31 cellular contexts compared by ENCODE assay signal in genomic region chr7:22235134-22235533, GRCh38.
"Had no signal": no experiment of that assay in that cellular context is flagged by ENCODE, and none has a peak within 500 bp of the region (broad histone marks: within the 10 kb centered on the region; RNA-seq: fewer than 3 reads in every experiment).

No MANE protein-coding gene starts in this region.

- H3K4me1 ChIP-seq: psoas muscle, spleen, stomach, testis, transverse colon, upper lobe of right lung, uterus had no signal

- FAIRE-seq: pancreas had no signal

- H3K4me3 ChIP-seq: pancreas, psoas muscle, skin epidermis, smooth muscle cell, spleen, stomach, testis, tibial artery, transverse colon, upper lobe of right lung, uterus had no signal

- ATAC-seq: naive thymus-derived CD8-positive, alpha-beta T cell; natural killer cell treated with Interleukin-12 subunit alpha and Interleukin-12 subunit beta and Interleukin-15 and Interleukin-18, amount 100 ng/mL, for 72 hours; psoas muscle; sciatic nerve; stimulated activated effector memory CD8-positive, alpha-beta T cell treated with anti-CD3 and anti-CD28 coated beads, Interleukin-12 subunit alpha, Interleukin-12 subunit beta, amount 100 ng/mL, for 72 hours; stimulated activated naive B cell treated with anti-CD40 and anti-IgM and Interleukin-4, amounts not matched to agents 10 μg/mL and 1 μg/mL and 100 μg/mL, for 72 hours; upper lobe of right lung had no signal

- H3K27ac Mint-ChIP-seq: naive B cell; naive thymus-derived CD8-positive, alpha-beta T cell; natural killer cell treated with Interleukin-12 subunit alpha and Interleukin-12 subunit beta and Interleukin-15 and Interleukin-18, amount 100 ng/mL, for 72 hours; nephron progenitor cell; progenitor cell of endocrine pancreas; stimulated activated effector memory CD8-positive, alpha-beta T cell treated with anti-CD3 and anti-CD28 coated beads, Interleukin-12 subunit alpha, Interleukin-12 subunit beta, amount 100 ng/mL, for 72 hours; stimulated activated naive B cell treated with anti-CD40 and anti-IgM and Interleukin-4, amounts not matched to agents 10 μg/mL and 1 μg/mL and 100 μg/mL, for 72 hours; stimulated activated naive CD8-positive, alpha-beta T cell treated with anti-CD3 and anti-CD28 coated beads, Interleukin-15, Interleukin-2, amounts not matched to agents 100 ng/mL and 50 ng/mL, for 24 hours; type B pancreatic cell had no signal

- H3K4me3 Mint-ChIP-seq: naive B cell; naive thymus-derived CD8-positive, alpha-beta T cell; natural killer cell treated with Interleukin-12 subunit alpha and Interleukin-12 subunit beta and Interleukin-15 and Interleukin-18, amount 100 ng/mL, for 72 hours; nephron progenitor cell; neural crest cell; stimulated activated effector memory CD8-positive, alpha-beta T cell treated with anti-CD3 and anti-CD28 coated beads, Interleukin-12 subunit alpha, Interleukin-12 subunit beta, amount 100 ng/mL, for 72 hours; stimulated activated naive B cell treated with anti-CD40 and anti-IgM and Interleukin-4, amounts not matched to agents 10 μg/mL and 1 μg/mL and 100 μg/mL, for 72 hours; stimulated activated naive CD8-positive, alpha-beta T cell treated with anti-CD3 and anti-CD28 coated beads, Interleukin-15, Interleukin-2, amounts not matched to agents 100 ng/mL and 50 ng/mL, for 24 hours; type B pancreatic cell had no signal

- H3K36me3 ChIP-seq: neutrophil, pancreas, spleen, stomach, tibial artery, transverse colon, upper lobe of right lung, uterus had no signal

- H3K9me3 ChIP-seq: neutrophil, pancreas, psoas muscle, spleen, stomach, testis, tibial artery, transverse colon, upper lobe of right lung, uterus had no signal

- H3K9me3 Mint-ChIP-seq: naive B cell; naive thymus-derived CD8-positive, alpha-beta T cell; natural killer cell treated with Interleukin-12 subunit alpha and Interleukin-12 subunit beta and Interleukin-15 and Interleukin-18, amount 100 ng/mL, for 72 hours; neural crest cell; stimulated activated effector memory CD8-positive, alpha-beta T cell treated with anti-CD3 and anti-CD28 coated beads, Interleukin-12 subunit alpha, Interleukin-12 subunit beta, amount 100 ng/mL, for 72 hours; stimulated activated naive B cell treated with anti-CD40 and anti-IgM and Interleukin-4, amounts not matched to agents 10 μg/mL and 1 μg/mL and 100 μg/mL, for 72 hours; stimulated activated naive CD8-positive, alpha-beta T cell treated with anti-CD3 and anti-CD28 coated beads, Interleukin-15, Interleukin-2, amounts not matched to agents 100 ng/mL and 50 ng/mL, for 24 hours; type B pancreatic cell had no signal

- H3K27me3 Mint-ChIP-seq: naive B cell; progenitor cell of endocrine pancreas; stimulated activated naive B cell treated with anti-CD40 and anti-IgM and Interleukin-4, amounts not matched to agents 10 μg/mL and 1 μg/mL and 100 μg/mL, for 72 hours; stimulated activated naive CD8-positive, alpha-beta T cell treated with anti-CD3 and anti-CD28 coated beads, Interleukin-15, Interleukin-2, amounts not matched to agents 100 ng/mL and 50 ng/mL, for 24 hours; type B pancreatic cell had no signal

- H3K27me3 ChIP-seq: neutrophil, pancreas, spleen, stomach, testis, tibial artery, transverse colon, upper lobe of right lung, uterus had no signal

- H3K27ac ChIP-seq: neutrophil, psoas muscle, spleen, stomach, testis, transverse colon, upper lobe of right lung, uterus had no signal

- DNase-seq: naive B cell; naive thymus-derived CD8-positive, alpha-beta T cell; nephron progenitor cell; nucleus accumbens; pancreas; posterior cingulate gyrus; psoas muscle; right cardiac atrium; spleen; stimulated activated CD4-positive, alpha-beta T cell treated with anti-CD3 and anti-CD28 coated beads, Interleukin-12 subunit alpha, Interleukin-12 subunit beta, amount 100 ng/mL, for 4 hours; stimulated activated CD4-positive, alpha-beta T cell treated with anti-CD3 and anti-CD28 coated beads, Interleukin-1b, Interleukin-23, amount 100 ng/mL, for 48 hours; stimulated activated CD4-positive, alpha-beta T cell treated with anti-CD3 and anti-CD28 coated beads, Interleukin-2, amount 100 ng/mL, for 48 hours; stimulated activated CD4-positive, alpha-beta T cell treated with anti-CD3 and anti-CD28 coated beads, Interleukin-4, amount 100 ng/mL, for 24 hours; stimulated activated naive B cell treated with anti-CD40 and anti-IgM and Interleukin-4, amounts not matched to agents 10 μg/mL and 1 μg/mL and 100 μg/mL, for 72 hours; stimulated activated naive CD4-positive, alpha-beta T cell treated with Interleukin-2 at 50 U/mL for 16 hours; stomach; testis; tibial artery; transverse colon; upper lobe of right lung; uterus had no signal

- H3K36me3 Mint-ChIP-seq: naive B cell; naive thymus-derived CD8-positive, alpha-beta T cell; natural killer cell treated with Interleukin-12 subunit alpha and Interleukin-12 subunit beta and Interleukin-15 and Interleukin-18, amount 100 ng/mL, for 72 hours; stimulated activated effector memory CD8-positive, alpha-beta T cell treated with anti-CD3 and anti-CD28 coated beads, Interleukin-12 subunit alpha, Interleukin-12 subunit beta, amount 100 ng/mL, for 72 hours; type B pancreatic cell had no signal

- H3K4me1 Mint-ChIP-seq: naive B cell; naive thymus-derived CD8-positive, alpha-beta T cell; stimulated activated effector memory CD8-positive, alpha-beta T cell treated with anti-CD3 and anti-CD28 coated beads, Interleukin-12 subunit alpha, Interleukin-12 subunit beta, amount 100 ng/mL, for 72 hours; stimulated activated naive B cell treated with anti-CD40 and anti-IgM and Interleukin-4, amounts not matched to agents 10 μg/mL and 1 μg/mL and 100 μg/mL, for 72 hours had no signal

- H3K4me2 ChIP-seq: smooth muscle cell had no signal
